Comparison of ENCODE assay signal across 2 cellular contexts in the genomic region with DNA sequence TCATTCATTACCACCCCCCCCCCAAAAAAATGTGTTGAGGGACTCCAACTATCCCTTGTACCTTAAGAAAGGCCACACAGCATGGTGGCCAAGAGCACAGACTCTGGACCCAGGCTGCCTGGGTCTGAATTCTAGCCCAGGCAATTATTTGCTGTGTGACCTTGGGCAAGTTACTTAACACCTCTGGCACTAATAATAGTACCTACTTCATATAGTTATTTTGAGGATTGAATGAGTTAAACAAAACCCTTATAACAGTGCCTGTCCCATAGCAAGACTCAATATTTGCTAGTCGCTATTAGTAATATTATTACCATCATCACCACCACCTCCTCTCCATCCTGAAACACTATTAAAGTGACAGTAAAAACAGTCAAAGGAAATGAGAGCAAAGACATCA.
A peak's percentile ranks its signal among the peaks of the same experiment; 100 is the strongest.
TF ChIP-seq lines count a peak whose summit lies in the region.

No MANE protein-coding gene starts in this region.

TF ChIP-seq in IMR-90, 13 proteins besides CTCF, POLR2A, EP300 and RAD21:
- TF ChIP-seq SMC3 (IDR thresholded peaks at IDR 0.05; ENCODE audit: low read depth, low read length) (no peak), RCOR1 (IDR thresholded peaks at IDR 0.05; ENCODE audit: insufficient replicate concordance, low read length) (no peak), MXI1 (IDR thresholded peaks at IDR 0.05; ENCODE audit: borderline replicate concordance, low read depth, low read length) (no peak), CHD1 (IDR thresholded peaks at IDR 0.05; ENCODE audit: low read depth, low read length) (no peak), NFE2L2 (IDR thresholded peaks at IDR 0.05; ENCODE audit: low read depth, low read length) (no peak), CEBPB (IDR thresholded peaks at IDR 0.05; ENCODE audit: low read depth, low read length) (no peak), ELK1 (IDR thresholded peaks at IDR 0.05; ENCODE audit: borderline replicate concordance, low read depth, low read length) (no peak), RFX5 (IDR thresholded peaks at IDR 0.05; ENCODE audit: low read depth, low read length) (no peak), BHLHE40 (IDR thresholded peaks at IDR 0.05; ENCODE audit: low read depth, low read length) (no peak), MAFK (IDR thresholded peaks at IDR 0.05; ENCODE audit: low read depth, low read length) (no peak), MAZ (IDR thresholded peaks at IDR 0.05; ENCODE audit: borderline replicate concordance, low read depth, low read length) (no peak), FOS (IDR thresholded peaks at IDR 0.05; ENCODE audit: low read depth, low read length) (no peak)
- TF ChIP-seq, protein P1, sequence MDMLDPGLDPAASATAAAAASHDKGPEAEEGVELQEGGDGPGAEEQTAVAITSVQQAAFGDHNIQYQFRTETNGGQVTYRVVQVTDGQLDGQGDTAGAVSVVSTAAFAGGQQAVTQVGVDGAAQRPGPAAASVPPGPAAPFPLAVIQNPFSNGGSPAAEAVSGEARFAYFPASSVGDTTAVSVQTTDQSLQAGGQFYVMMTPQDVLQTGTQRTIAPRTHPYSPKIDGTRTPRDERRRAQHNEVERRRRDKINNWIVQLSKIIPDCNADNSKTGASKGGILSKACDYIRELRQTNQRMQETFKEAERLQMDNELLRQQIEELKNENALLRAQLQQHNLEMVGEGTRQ (IDR thresholded peaks at IDR 0.05; ENCODE audit: low read depth, low read length) = no peak
TF ChIP-seq in IMR-90: peak in this region for 0.

TF ChIP-seq in K562, 482 proteins besides CTCF, POLR2A, EP300 and RAD21:
- TF ChIP-seq RBM25 (IDR thresholded peaks at IDR 0.05; ENCODE audit: low read depth, low read length, severe bottlenecking) = peak; percentile 71
- peak; percentile 39 for TF ChIP-seq ZFP36 (IDR thresholded peaks at IDR 0.05; ENCODE audit: low read depth, low read length, partially characterized antibody)
- no peak for TF ChIP-seq MCM2 (IDR thresholded peaks at IDR 0.05; ENCODE audit: low read depth)
- TF ChIP-seq KDM1A (IDR thresholded peaks at IDR 0.05) = 0 out of 4 replicates have a peak, but pooled peaks have one; percentile 10 to 26
- TF ChIP-seq ZNF785 (CRISPR knock-in tag; IDR thresholded peaks at IDR 0.05) = no peak
